17 cellular contexts compared by ENCODE assay signal in the genomic region with DNA sequence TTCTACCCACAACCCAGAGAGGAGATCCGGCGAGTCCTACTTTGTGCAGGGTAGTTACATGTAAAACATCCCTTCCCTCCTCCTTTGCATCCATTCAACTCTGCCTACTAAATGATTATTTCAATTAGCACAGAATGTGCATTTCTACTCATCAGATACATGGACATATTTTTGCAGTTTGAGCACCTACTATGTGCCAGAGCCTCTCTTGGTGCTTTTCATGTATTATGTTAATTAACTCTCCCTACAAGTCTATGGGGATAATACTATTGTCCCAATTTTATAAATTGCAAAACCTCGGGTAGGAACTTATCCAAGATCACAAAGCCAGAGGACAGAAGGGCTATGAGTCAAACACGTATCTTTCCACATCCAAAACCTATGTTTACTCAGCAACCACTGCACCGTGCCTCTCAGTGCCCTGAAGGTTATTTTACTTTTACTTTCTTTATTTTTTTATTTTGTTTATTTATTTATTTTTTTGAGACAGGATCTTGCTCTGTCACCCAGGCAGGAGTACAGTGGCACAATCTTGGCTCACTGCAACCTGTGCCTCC.
DNase-seq lines count a peak whose midpoint lies in the region; ATAC-seq, FAIRE-seq and TF ChIP-seq lines count a peak whose summit lies in the region.
"Had no signal": no experiment of that assay in that cellular context is flagged by ENCODE, and none has a peak within 500 bp of the region (broad histone marks: within the 10 kb centered on the region; RNA-seq: fewer than 3 reads in every experiment).

No MANE protein-coding gene starts in this region.

- ATAC-seq in GM21526 (IDR thresholded peaks at IDR 0.05; ENCODE audit: low FRiP score, unreplicated experiment) (no peak), HG03442 (IDR thresholded peaks at IDR 0.05; ENCODE audit: unreplicated experiment) (no peak)

- WGBS in adrenal gland, 4 donors = 67 to 76% (median 70%) methylated on average over 5 of the region's 5 CpGs

- TF ChIP-seq POLR2A in H54 (IDR thresholded peaks at IDR 0.05; ENCODE audit: low read depth, low read length) = no peak
- no peak for TF ChIP-seq POLR2A in adrenal gland (IDR thresholded peaks at IDR 0.05)

- peak; percentile 64 for FAIRE-seq in H54 (lab: Jason Lieb, UNC)
- FAIRE-seq: GM18507, RCC 7860 had no signal

- TF ChIP-seq CTCF in adrenal gland (IDR thresholded peaks at IDR 0.05) = no peak

- intact Hi-C loops in adrenal gland (cut with DNase I) = no loop called here

- no peaks in the 10 kb centered on the region for H3K9me3 ChIP-seq in adrenal gland (replicated peaks in 1 of 3)

- no peaks in the 10 kb centered on the region for H3K36me3 ChIP-seq in adrenal gland (replicated peaks in 1 of 2)

- no peak overlapping the region for H3K27ac ChIP-seq in adrenal gland

- no peaks in the 10 kb centered on the region for H3K27me3 ChIP-seq in adrenal gland

- DNase-seq in H54 (ENCODE audit: insufficient read length, low spot score) (no peak), adrenal gland (peak in 4 of 7 donors; percentile 21 to 31 (median 23)), fibroblast of gingiva (ENCODE audit: low read depth) (peak; percentile 19), renal cortical epithelial cell (ENCODE audit: low read depth) (peak; percentile 33), D341Med (ENCODE audit: low spot score) (no peak), UCSD-AML1 (lab: John Stamatoyannopoulos, UW; ENCODE audit: unreplicated experiment) (no peak)
- DNase-seq: C1 segment of cervical spinal cord, KG1, MM.1S, NCI-H1105, NCI-H187, NCI-H446 treated with DMSO at 0.1 percent for 48 hours, NCI-H82 had no signal

- H3K4me3 ChIP-seq in adrenal gland = no peak overlapping the region

- peaks cover 0 to 9% of the 10 kb centered on the region in 2 donors for H3K4me1 ChIP-seq in adrenal gland (replicated peaks in 1 of 2)

Comparison
In these comparisons a context has a peak if more than half of its experiments do, and no peak if none do; other contexts are left out.
1. DNase-seq: peak in adrenal gland (4 of 7), fibroblast of gingiva (single experiment) and renal cortical epithelial cell (single experiment); none in H54 (single experiment), D341Med (single experiment) and UCSD-AML1 (single experiment).